ENCODE assay signal across 8 cellular contexts in genomic region chr3:147361671-147362420, GRCh38. TPM values are rescaled to one million over a fixed set of nuclear protein-coding genes. Genes with fewer than 3 reads are reported as not detected.
DNase-seq lines count a peak whose midpoint lies in the region; ATAC-seq, FAIRE-seq and TF ChIP-seq lines count a peak whose summit lies in the region.

No MANE protein-coding gene starts in this region.

- no peak overlapping the region for H3K27ac ChIP-seq in PC-9

- no peaks in the 10 kb centered on the region for H3F3A ChIP-seq in PC-9 (ENCODE audit: insufficient read depth, low read depth)

- no peaks in the 10 kb centered on the region for H3K79me2 ChIP-seq in PC-9 (ENCODE audit: low read depth)

- POLR2A ChIA-PET in Caco-2 (lab: Charles Lee) (no interaction called here), PC-9 (lab: Charles Lee; ENCODE audit: unreplicated experiment) (no interaction called here)

- no peak for FAIRE-seq in RCC 7860 (lab: Jason Lieb, UNC)

- no peaks in the 10 kb centered on the region for H3K4me1 ChIP-seq in Caco-2
- no peaks in the 10 kb centered on the region for H3K4me1 ChIP-seq in PC-9 (replicated peaks; ENCODE audit: insufficient read depth)

- H3K36me3 ChIP-seq in Caco-2 (ENCODE audit: control insufficient read depth, insufficient read depth, low read length) = no peaks in the 10 kb centered on the region
- no peaks in the 10 kb centered on the region for H3K36me3 ChIP-seq in PC-9 (ENCODE audit: low read depth)

- ATAC-seq in GM18867 (IDR thresholded peaks at IDR 0.05; ENCODE audit: unreplicated experiment) (peak; percentile 78), HG03520 (IDR thresholded peaks at IDR 0.05; ENCODE audit: unreplicated experiment) (peak; percentile 67)

- DNase-seq in Caco-2 (peak; percentile 47 to 65), PC-9 (peak in 1 of 2 experiments; percentile 30), erythroblast (lab: John Stamatoyannopoulos, UW) (peak; percentile 40 to 63), RCC 7860 (ENCODE audit: low spot score) (no peak), Ammon's horn (ENCODE audit: low spot score) (no peak)
- peak; percentile 50 for DNase-seq in stimulated activated CD4-positive, alpha-beta T cell treated with anti-CD3 and anti-CD28 coated beads, Interleukin-1b, Interleukin-23, amount 100 ng/mL, for 48 hours

- H3K27me3 ChIP-seq in Caco-2 (replicated peaks; ENCODE audit: control insufficient read depth, insufficient read depth, low read length) (no peaks in the 10 kb centered on the region), PC-9 (ENCODE audit: insufficient read depth, low read depth) (no peaks in the 10 kb centered on the region)

- no peak overlapping the region for H3K4me2 ChIP-seq in PC-9

- H3K9me3 Mint-ChIP-seq in Caco-2 (ENCODE audit: unreplicated experiment) = no peaks in the 10 kb centered on the region

- no peaks in the 10 kb centered on the region for H3K36me3 Mint-ChIP-seq in Caco-2 (ENCODE audit: insufficient read depth, unreplicated experiment)

- intact Hi-C loops in Caco-2 (cut with micrococcal nuclease; ENCODE audit: unreplicated experiment) = loop anchor here (2.0 kb wide), 1 partner anchor 715 kb away; no protein-coding TSS in a partner anchor
- intact Hi-C loops in PC-9 (cut with micrococcal nuclease; ENCODE audit: unreplicated experiment) = loop anchor here (10.0 kb wide), 1 partner anchor 253 kb away; no protein-coding TSS in a partner anchor

- H3K27me3 Mint-ChIP-seq in Caco-2 (ENCODE audit: insufficient read depth, unreplicated experiment) = peaks cover 8% of the 10 kb centered on the region

- no peaks in the 10 kb centered on the region for H3K4me1 Mint-ChIP-seq in Caco-2 (ENCODE audit: low read depth, unreplicated experiment)

- no peak overlapping the region for H3K4me3 ChIP-seq in Caco-2 (ENCODE audit: low read depth, low read length)
- no peak overlapping the region for H3K4me3 ChIP-seq in PC-9

- no peaks in the 10 kb centered on the region for H3K9me2 ChIP-seq in PC-9 (ENCODE audit: insufficient read depth)

- H3K27ac Mint-ChIP-seq in Caco-2 (ENCODE audit: unreplicated experiment) = no peak overlapping the region

- no peak overlapping the region for H2AFZ ChIP-seq in PC-9

- CTCF ChIA-PET in Caco-2 (lab: Charles Lee) (no interaction called here), PC-9 (lab: Charles Lee) (interaction anchor here (0.7 kb wide), 1 partner anchor 125 kb away, joined by 4 read pairs; no protein-coding TSS in a partner anchor)

- BruUV-seq in Caco-2 (replicated peaks; lab: Mats Ljungman, UMichigan) (no TSS peak), PC-9 (replicated peaks; lab: Mats Ljungman, UMichigan) (no TSS peak)

- H3K9me3 ChIP-seq in Caco-2 = no peaks in the 10 kb centered on the region
- no peaks in the 10 kb centered on the region for H3K9me3 ChIP-seq in PC-9 (ENCODE audit: insufficient read depth, low read depth)

- H4K20me1 ChIP-seq in PC-9 (ENCODE audit: insufficient read depth) = no peaks in the 10 kb centered on the region

- TF ChIP-seq POLR2A in erythroblast (IDR thresholded peaks at IDR 0.05; ENCODE audit: low read length) = no peak

- peak in 1 of 2 experiments; percentile 58 for TF ChIP-seq CTCF in Caco-2 (IDR thresholded peaks at IDR 0.05; ENCODE audit: insufficient read depth in 1 of 2, low read depth in 1 of 2, low read length in 1 of 2, severe bottlenecking in 1 of 2, unreplicated experiment in 1 of 2)
- peak; percentile 69 for TF ChIP-seq CTCF in PC-9 (conservative IDR thresholded peaks at IDR 0.05)

- H3K4me3 Mint-ChIP-seq in Caco-2 (ENCODE audit: unreplicated experiment) = no peak overlapping the region

RNA-seq across cellular contexts. Expression of gene ZIC4, which starts 44.5 kb away (rescaled TPM):
- total RNA-seq in Caco-2 (2022) (not detected in 2 replicates), PC-9 (2021) (not detected in 2 replicates)

RNA-seq across cellular contexts. Expression of gene ZIC1, which starts 47.3 kb away (rescaled TPM):
- total RNA-seq in Caco-2 (2022) = not detected in 2 replicates
- total RNA-seq in PC-9 (2021) = not detected in 2 replicates

Comparison
In these comparisons a context has a peak if more than half of its experiments do, and no peak if none do; other contexts are left out.
1. DNase-seq: peak in Caco-2 (2 of 2), erythroblast (2 of 2) and stimulated activated CD4-positive, alpha-beta T cell treated with anti-CD3 and anti-CD28 coated beads, Interleukin-1b, Interleukin-23, amount 100 ng/mL, for 48 hours (single experiment); none in RCC 7860 (single experiment) and Ammon's horn (single experiment).